Comparison of ENCODE assay signal across 17 cellular contexts in genomic region chr7:27106906-27107250, GRCh38. TPM values are rescaled to one million over a fixed set of nuclear protein-coding genes. Genes with fewer than 3 reads are reported as not detected.
DNase-seq lines count a peak whose midpoint lies in the region; ATAC-seq and TF ChIP-seq lines count a peak whose summit lies in the region.
"Had no signal": no experiment of that assay in that cellular context is flagged by ENCODE, and none has a peak within 500 bp of the region (broad histone marks: within the 10 kb centered on the region; RNA-seq: fewer than 3 reads in every experiment).

No MANE protein-coding gene starts in this region.

- peaks cover 100% of the 10 kb centered on the region for H3K27me3 ChIP-seq in HUES6 (ENCODE audit: control insufficient read depth, insufficient read depth, low read length)
- H3K27me3 ChIP-seq in colonic mucosa, result no peaks in the 10 kb centered on the region
- peaks cover 0 to 29% (median 7%) of the 10 kb centered on the region in 4 donors for H3K27me3 ChIP-seq in liver (ENCODE audit: control insufficient read depth in 4 of 4, insufficient read depth in 4 of 4, low read length in 3 of 4)
- peaks cover 0 to 3% (median 0%) of the 10 kb centered on the region in 3 donors for H3K27me3 ChIP-seq in skeletal muscle tissue (ENCODE audit: control insufficient read depth in 3 of 3, insufficient read depth in 3 of 3, low read length in 3 of 3)
- peaks cover 24% of the 10 kb centered on the region for H3K27me3 ChIP-seq in effector memory CD4-positive, alpha-beta T cell (replicated peaks; ENCODE audit: control insufficient read depth, insufficient read depth, low read length, poor library complexity, severe bottlenecking)

- intact Hi-C loops in colonic mucosa (cut with DNase I), result loop anchor here (5.0 kb wide), 1 partner anchor 35 kb away; the partner anchor contains the start of gene HOXA5

- ATAC-seq in GM21786 (IDR thresholded peaks at IDR 0.05; ENCODE audit: unreplicated experiment) (no peak), HG03159 (IDR thresholded peaks at IDR 0.05; ENCODE audit: unreplicated experiment) (no peak)
- ATAC-seq: GM12878; natural killer cell treated with Interleukin-12 subunit alpha and Interleukin-12 subunit beta and Interleukin-15 and Interleukin-18, amount 100 ng/mL, for 72 hours had no signal

- 20% methylated on average over 15 of the region's 15 CpGs for WGBS in liver

- no peak for TF ChIP-seq RAD21 in liver (IDR thresholded peaks at IDR 0.05)

- no peak for DNase-seq in colonic mucosa
- no peak for DNase-seq in HuH-7.5 (ENCODE audit: low spot score)
- DNase-seq in effector memory CD4-positive, alpha-beta T cell, result no peak
- DNase-seq: activated CD4-positive, alpha-beta T cell treated with anti-CD3 and anti-CD28 coated beads for 1 hour; activated T-cell treated with anti-CD3 and anti-CD28 coated beads, Interleukin-2, amount 50 U/mL, for 48 hours; BE2C; DMS79; NCI-H1048; stimulated activated CD4-positive, alpha-beta T cell treated with anti-CD3 and anti-CD28 coated beads, Interleukin-15, amount 100 ng/mL, for 24 hours; stimulated activated CD8-positive, alpha-beta memory T cell treated with anti-CD3 and anti-CD28 coated beads, Interleukin-4, amount 100 ng/mL, for 48 hours had no signal

- H3K36me3 ChIP-seq in HUES6 (ENCODE audit: control insufficient read depth, insufficient read depth, low read length), result no peaks in the 10 kb centered on the region
- no peaks in the 10 kb centered on the region for H3K36me3 ChIP-seq in colonic mucosa
- no peaks in the 10 kb centered on the region for H3K36me3 ChIP-seq in liver (ENCODE audit: control insufficient read depth in 4 of 4, insufficient read depth in 3 of 4, low read depth in 1 of 4, low read length in 3 of 4)
- peaks cover 0 to 4% (median 0%) of the 10 kb centered on the region in 3 donors for H3K36me3 ChIP-seq in skeletal muscle tissue (ENCODE audit: control insufficient read depth in 3 of 3, insufficient read depth in 3 of 3, low read length in 3 of 3)
- no peaks in the 10 kb centered on the region for H3K36me3 ChIP-seq in effector memory CD4-positive, alpha-beta T cell (ENCODE audit: control insufficient read depth, insufficient read depth, low read length)
- H3K36me3 ChIP-seq: BE2C had no signal

- H3K9me3 ChIP-seq in HUES6 (ENCODE audit: control insufficient read depth, insufficient read depth, low read depth, low read length) (no peaks in the 10 kb centered on the region), colonic mucosa (no peaks in the 10 kb centered on the region), liver (ENCODE audit: control insufficient read depth in 4 of 4, low read length in 3 of 4) (no peaks in the 10 kb centered on the region), skeletal muscle tissue (ENCODE audit: control insufficient read depth in 3 of 3, low read length in 3 of 3) (no peaks in the 10 kb centered on the region)
- H3K9me3 ChIP-seq in effector memory CD4-positive, alpha-beta T cell (ENCODE audit: control insufficient read depth, low read length), result no peaks in the 10 kb centered on the region
- H3K9me3 ChIP-seq: BE2C had no signal

- H3K27ac ChIP-seq in HUES6 (ENCODE audit: low read depth, low read length) (no peak overlapping the region), colonic mucosa (peak overlapping the region; percentile 92), liver (ENCODE audit: low read depth in 1 of 2, low read length in 2 of 2) (peak overlapping the region; percentile 36 to 62), skeletal muscle tissue (ENCODE audit: low read depth, low read length) (peak overlapping the region; percentile 54)
- H3K27ac ChIP-seq in effector memory CD4-positive, alpha-beta T cell (ENCODE audit: insufficient read depth, low read length, poor library complexity, severe bottlenecking), result no peak overlapping the region

- peaks cover 29% of the 10 kb centered on the region for H3K4me1 ChIP-seq in HUES6 (ENCODE audit: control insufficient read depth, insufficient read depth, low read length)
- H3K4me1 ChIP-seq in colonic mucosa, result peaks cover 9% of the 10 kb centered on the region
- H3K4me1 ChIP-seq in liver (ENCODE audit: control insufficient read depth in 4 of 4, insufficient read depth in 4 of 4, low read length in 3 of 4), result peaks cover 0 to 4% (median 2%) of the 10 kb centered on the region in 4 donors
- H3K4me1 ChIP-seq in skeletal muscle tissue (ENCODE audit: control insufficient read depth in 3 of 3, insufficient read depth in 3 of 3, low read length in 3 of 3), result peaks cover 22 to 35% (median 25%) of the 10 kb centered on the region in 3 donors
- H3K4me1 ChIP-seq in effector memory CD4-positive, alpha-beta T cell (ENCODE audit: control insufficient read depth, insufficient read depth, low read length, poor library complexity, severe bottlenecking), result peaks cover 9% of the 10 kb centered on the region
- H3K4me1 ChIP-seq: BE2C had no signal

- H3K4me3 ChIP-seq in HUES6 (ENCODE audit: low read depth, low read length) (peak overlapping the region; percentile 44), colonic mucosa (peak overlapping the region; percentile 26), liver (ENCODE audit: low read depth in 1 of 3, low read length in 3 of 3) (peak overlapping the region in 1 of 3 donors; percentile 20), skeletal muscle tissue (ENCODE audit: low read length in 3 of 3) (peak overlapping the region; percentile 65 to 71 (median 68))
- H3K4me3 ChIP-seq in effector memory CD4-positive, alpha-beta T cell (ENCODE audit: insufficient read depth, low read depth, low read length, poor library complexity, severe bottlenecking), result no peak overlapping the region
- H3K4me3 ChIP-seq: GM12878 had no signal

- H3K9ac ChIP-seq in HUES6 (ENCODE audit: low read length) (peak overlapping the region; percentile 30), colonic mucosa (ENCODE audit: low read depth in 2 of 2, low read length in 2 of 2) (peak overlapping the region; percentile 56 to 58), liver (ENCODE audit: low read depth in 1 of 2, low read length in 2 of 2) (no peak overlapping the region), skeletal muscle tissue (ENCODE audit: low read depth in 1 of 3, low read length in 3 of 3) (peak overlapping the region; percentile 69 to 72 (median 69))

- TF ChIP-seq CTCF in colonic mucosa (IDR thresholded peaks at IDR 0.05) (no peak), liver (IDR thresholded peaks at IDR 0.05; ENCODE audit: low read depth, low read length, missing input control) (no peak)

TF ChIP-seq in liver, 16 proteins besides CTCF, POLR2A, EP300 and RAD21:
- no peak for TF ChIP-seq JUND (IDR thresholded peaks at IDR 0.05)
- no peak for TF ChIP-seq ATF3 (IDR thresholded peaks at IDR 0.05)
- no peak for TF ChIP-seq HNF4A (conservative IDR thresholded peaks at IDR 0.05)

RNA-seq across cellular contexts. Expression of gene HOXA2, which starts 4.4 kb away (rescaled TPM):
- 1 to 10 TPM; 1.8 to 2.4 TPM for total RNA-seq in colonic mucosa
- total RNA-seq in liver, result under 1 TPM; 0.05 to 0.08 TPM
- under 1 TPM; 0.08 to 0.13 TPM for polyA plus RNA-seq in liver
- under 0.01 TPM for total RNA-seq in skeletal muscle tissue
- total RNA-seq: GM12878; natural killer cell treated with Interleukin-12 subunit alpha and Interleukin-12 subunit beta and Interleukin-15 and Interleukin-18, amount 100 ng/mL, for 72 hours had no signal
- polyA plus RNA-seq: GM12878 had no signal

RNA-seq across cellular contexts. Expression of gene HOXA1, which starts 11.1 kb away (rescaled TPM):
- total RNA-seq in colonic mucosa (1 to 10 TPM; 1.7 to 2.0 TPM), liver (under 1 TPM; 0.08 to 0.28 TPM), skeletal muscle tissue (not detected)
- polyA plus RNA-seq in liver, result under 1 TPM; 0.17 to 0.25 TPM

RNA-seq across cellular contexts. Expression of gene HOXA4, which starts 23.7 kb away (rescaled TPM):
- total RNA-seq in colonic mucosa (1 to 10 TPM; 3.3 to 4.5 TPM), liver (under 1 TPM; 0.17 to 0.28 TPM), skeletal muscle tissue (2.1 TPM)
- 1 to 10 TPM in 1 of 2 donors, under 1 TPM in 1; 0.32 to 1.1 TPM for polyA plus RNA-seq in liver
- total RNA-seq: GM12878 had no signal

RNA-seq across cellular contexts. Expression of gene HOXA5, which starts 36.6 kb away (rescaled TPM):
- total RNA-seq in colonic mucosa (10 to 100 TPM in 1 of 2 donors, 1 to 10 TPM in 1; 9.6 to 18.7 TPM), liver (1 to 10 TPM in 1 of 2 donors, under 1 TPM in 1; 0.42 to 2.1 TPM), skeletal muscle tissue (4.2 TPM)
- polyA plus RNA-seq in liver, result under 1 TPM; 0.40 to 0.90 TPM

RNA-seq across cellular contexts. Expression of gene HOXA6, which starts 40.7 kb away (rescaled TPM):
- total RNA-seq in colonic mucosa (10 to 100 TPM; 10.9 to 29.6 TPM), liver (under 1 TPM in 1 of 2 donors, not detected in 1; 0.23 TPM), skeletal muscle tissue (3.1 TPM)
- polyA plus RNA-seq in liver, result not detected
- total RNA-seq: GM12878 had no signal

Comparison
In these comparisons a context has a peak if more than half of its experiments do, and no peak if none do; other contexts are left out.
1. H3K27ac ChIP-seq: peak in colonic mucosa (single experiment), liver (2 of 2) and skeletal muscle tissue (single experiment); none in HUES6 (single experiment) and effector memory CD4-positive, alpha-beta T cell (single experiment).
2. H3K9ac ChIP-seq: peak in HUES6 (single experiment), colonic mucosa (2 of 2) and skeletal muscle tissue (3 of 3); none in liver (0 of 2).